12 cellular contexts compared by ENCODE assay signal in genomic region chr13:112905990-112906641, GRCh38.
DNase-seq lines count a peak whose midpoint lies in the region; ATAC-seq and TF ChIP-seq lines count a peak whose summit lies in the region.
"Had no signal": no experiment of that assay in that cellular context is flagged by ENCODE, and none has a peak within 500 bp of the region (broad histone marks: within the 10 kb centered on the region; RNA-seq: fewer than 3 reads in every experiment).

No MANE protein-coding gene starts in this region.

- H3K79me2 ChIP-seq in OCI-LY7 (ENCODE audit: insufficient read depth, low read depth, low read length), result no peaks in the 10 kb centered on the region

- POLR2A ChIA-PET in OCI-LY7 (lab: Charles Lee), result no interaction called here

- ATAC-seq in foreskin keratinocyte (peak; percentile 80), HG03039 (IDR thresholded peaks at IDR 0.05; ENCODE audit: unreplicated experiment) (no peak)
- ATAC-seq: GM12878, Panc1 had no signal

- H3K4me2 ChIP-seq in OCI-LY7 (ENCODE audit: low read length), result no peak overlapping the region

- H3K4me3 ChIP-seq in LNCaP clone FGC (ENCODE audit: low read depth, low read length), result 0 out of 2 replicates have a peak overlapping the region, but pooled peaks have one; percentile 13
- H3K4me3 ChIP-seq in OCI-LY7 (ENCODE audit: low read depth, low read length, poor library complexity, severe bottlenecking), result no peak overlapping the region
- H3K4me3 ChIP-seq: GM12878, MG63 had no signal

- H3K27me3 ChIP-seq in foreskin keratinocyte, result peaks cover 22% of the 10 kb centered on the region

- intact Hi-C loops in OCI-LY7 (cut with micrococcal nuclease; ENCODE audit: unreplicated experiment), result no loop called here

- H3K4me1 ChIP-seq in foreskin keratinocyte (no peaks in the 10 kb centered on the region), OCI-LY7 (ENCODE audit: insufficient read depth, low read length, poor library complexity, severe bottlenecking) (peaks cover 9% of the 10 kb centered on the region)

- TF ChIP-seq CTCF in LNCaP clone FGC (IDR thresholded peaks at IDR 0.05; ENCODE audit: control insufficient read depth, extremely low read depth, insufficient read depth), result no peak
- no peak for TF ChIP-seq CTCF in foreskin keratinocyte (conservative IDR thresholded peaks at IDR 0.05)
- no peak for TF ChIP-seq CTCF in OCI-LY7 (conservative IDR thresholded peaks at IDR 0.05; ENCODE audit: low read length)

- no peaks in the 10 kb centered on the region for H4K20me1 ChIP-seq in OCI-LY7 (ENCODE audit: insufficient read depth, low read length)

- CTCF ChIA-PET in OCI-LY7 (lab: Charles Lee; ENCODE audit: unreplicated experiment), result no interaction called here

- H3K27ac ChIP-seq in foreskin keratinocyte, result no peak overlapping the region
- H3K27ac ChIP-seq in OCI-LY7 (ENCODE audit: low read depth, low read length, poor library complexity, severe bottlenecking), result no peak overlapping the region

- H3K9me3 ChIP-seq in OCI-LY7 (ENCODE audit: low read length), result no peaks in the 10 kb centered on the region

- peak; percentile 71 for DNase-seq in LNCaP clone FGC (ENCODE audit: low read depth)
- peak; percentile 80 for DNase-seq in NCI-H510A treated with DMSO at 0.1 percent for 48 hours (lab: John Stamatoyannopoulos, UW)
- DNase-seq in foreskin keratinocyte, result peak; percentile 44 to 65
- DNase-seq in renal cortical epithelial cell (ENCODE audit: low read depth), result peak; percentile 40
- DNase-seq in NOMO-1 (lab: John Stamatoyannopoulos, UW; ENCODE audit: unreplicated experiment in 2 of 2), result no peak
- no peak for DNase-seq in OCI-LY7 (ENCODE audit: low spot score)
- DNase-seq: erythroblast; MG63; stimulated activated CD4-positive, alpha-beta T cell treated with anti-CD3 and anti-CD28 coated beads, Interleukin-15, amount 100 ng/mL, for 24 hours had no signal

- BruUV-seq in OCI-LY7 (replicated peaks; lab: Mats Ljungman, UMichigan), result no TSS peak

- H2AFZ ChIP-seq in OCI-LY7 (ENCODE audit: low read length), result no peak overlapping the region

- no peaks in the 10 kb centered on the region for H3K9me2 ChIP-seq in OCI-LY7 (ENCODE audit: insufficient read depth, low read length)

- H3K36me3 ChIP-seq in OCI-LY7 (ENCODE audit: insufficient read depth, low read length), result no peaks in the 10 kb centered on the region
- H3K36me3 ChIP-seq: MG63 had no signal

Comparison
In these comparisons a context has a peak if more than half of its experiments do, and no peak if none do; other contexts are left out.
1. DNase-seq: peak in LNCaP clone FGC (single experiment), NCI-H510A treated with DMSO at 0.1 percent for 48 hours (single experiment), foreskin keratinocyte (2 of 2) and renal cortical epithelial cell (single experiment); none in NOMO-1 (0 of 2) and OCI-LY7 (single experiment).